1 cellular context compared by ENCODE assay signal in the genomic region with DNA sequence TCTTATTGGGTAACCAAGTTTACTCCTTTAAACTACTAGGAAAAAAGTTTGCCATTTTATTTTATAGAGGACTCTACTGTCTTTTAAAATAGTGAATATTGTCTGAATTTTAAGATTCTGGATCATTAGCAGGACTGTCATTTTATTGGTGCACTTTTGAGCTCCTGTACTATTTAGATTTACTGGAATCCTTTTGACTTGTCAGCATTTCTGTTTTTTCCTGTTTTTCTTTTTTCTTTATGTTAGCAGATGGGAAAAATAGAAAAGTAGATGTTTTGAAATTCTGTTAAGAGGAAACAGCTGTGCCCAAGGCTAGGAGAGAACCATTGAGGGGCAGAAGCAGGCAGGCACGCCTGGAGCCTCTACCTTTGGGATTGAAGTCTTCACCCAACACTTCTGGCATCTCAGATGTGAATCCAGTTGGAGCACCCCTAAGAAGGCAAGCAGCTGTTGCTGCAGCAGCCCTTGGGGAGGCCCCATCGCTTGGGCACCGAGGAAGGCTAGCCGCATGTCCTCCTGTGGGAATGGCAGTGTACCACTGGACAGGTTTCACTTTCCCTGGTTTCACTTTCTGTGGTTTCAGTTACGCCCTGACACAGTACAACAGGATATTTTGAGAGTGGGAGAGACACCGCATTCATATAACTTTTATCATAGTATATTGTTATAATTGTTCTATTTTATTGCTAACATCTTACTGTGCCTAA.
TF ChIP-seq lines count a peak whose summit lies in the region.

No MANE protein-coding gene starts in this region.

TF ChIP-seq in K562, 482 proteins besides CTCF, POLR2A, EP300 and RAD21:
- TF ChIP-seq YY1 (IDR thresholded peaks at IDR 0.05; ENCODE audit: borderline replicate concordance in 1 of 3, control insufficient read depth in 1 of 3, extremely low read depth in 1 of 3, insufficient read depth in 3 of 3, insufficient read length in 1 of 3, insufficient replicate concordance in 2 of 3, low read depth in 1 of 3, low read length in 2 of 3): no peak
- peak; percentile 60; the same call in 1 of the 2 replicates for TF ChIP-seq ZNF316 (IDR thresholded peaks at IDR 0.05)
- TF ChIP-seq CLOCK (CRISPR knock-in tag; IDR thresholded peaks at IDR 0.05; ENCODE audit: borderline replicate concordance): no peak
- TF ChIP-seq U2AF1 (optimal IDR thresholded peaks at IDR 0.05; ENCODE audit: low read depth, low read length): no peak
- no peak for TF ChIP-seq SRSF7 (optimal IDR thresholded peaks at IDR 0.05; ENCODE audit: low read depth, low read length)
- TF ChIP-seq EHMT2 (IDR thresholded peaks at IDR 0.05): no peak
- TF ChIP-seq RBM34 (IDR thresholded peaks at IDR 0.05; ENCODE audit: borderline replicate concordance, insufficient read depth, low read length): no peak
- TF ChIP-seq, protein P1, sequence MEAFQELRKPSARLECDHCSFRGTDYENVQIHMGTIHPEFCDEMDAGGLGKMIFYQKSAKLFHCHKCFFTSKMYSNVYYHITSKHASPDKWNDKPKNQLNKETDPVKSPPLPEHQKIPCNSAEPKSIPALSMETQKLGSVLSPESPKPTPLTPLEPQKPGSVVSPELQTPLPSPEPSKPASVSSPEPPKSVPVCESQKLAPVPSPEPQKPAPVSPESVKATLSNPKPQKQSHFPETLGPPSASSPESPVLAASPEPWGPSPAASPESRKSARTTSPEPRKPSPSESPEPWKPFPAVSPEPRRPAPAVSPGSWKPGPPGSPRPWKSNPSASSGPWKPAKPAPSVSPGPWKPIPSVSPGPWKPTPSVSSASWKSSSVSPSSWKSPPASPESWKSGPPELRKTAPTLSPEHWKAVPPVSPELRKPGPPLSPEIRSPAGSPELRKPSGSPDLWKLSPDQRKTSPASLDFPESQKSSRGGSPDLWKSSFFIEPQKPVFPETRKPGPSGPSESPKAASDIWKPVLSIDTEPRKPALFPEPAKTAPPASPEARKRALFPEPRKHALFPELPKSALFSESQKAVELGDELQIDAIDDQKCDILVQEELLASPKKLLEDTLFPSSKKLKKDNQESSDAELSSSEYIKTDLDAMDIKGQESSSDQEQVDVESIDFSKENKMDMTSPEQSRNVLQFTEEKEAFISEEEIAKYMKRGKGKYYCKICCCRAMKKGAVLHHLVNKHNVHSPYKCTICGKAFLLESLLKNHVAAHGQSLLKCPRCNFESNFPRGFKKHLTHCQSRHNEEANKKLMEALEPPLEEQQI (IDR thresholded peaks at IDR 0.05): no peak
